In genomic region chr3:196712514-196713413, GRCh38 we compare ENCODE assay signal across 8 cellular contexts. TPM values are rescaled to one million over a fixed set of nuclear protein-coding genes. Genes with fewer than 3 reads are reported as not detected.
DNase-seq lines count a peak whose midpoint lies in the region; ATAC-seq and TF ChIP-seq lines count a peak whose summit lies in the region.

No MANE protein-coding gene starts in this region.

- peak; percentile 46 for ATAC-seq in GM21367 (IDR thresholded peaks at IDR 0.05; ENCODE audit: unreplicated experiment)

- H3K9ac ChIP-seq in HUES6 (ENCODE audit: low read length), result peak overlapping the region; percentile 63
- H3K9ac ChIP-seq in liver (ENCODE audit: low read depth in 1 of 2, low read length in 2 of 2), result peak overlapping the region; percentile 76 to 92

- H3K4me1 ChIP-seq in HUES6 (ENCODE audit: control insufficient read depth, insufficient read depth, low read length) (no peaks in the 10 kb centered on the region), liver (ENCODE audit: control insufficient read depth in 4 of 4, insufficient read depth in 4 of 4, low read length in 3 of 4) (peaks cover 4 to 18% (median 11%) of the 10 kb centered on the region in 4 donors)

- peak; percentile 37 for DNase-seq in COLO829 (ENCODE audit: low spot score)
- peak; percentile 60 for DNase-seq in T1000 (lab: John Stamatoyannopoulos, UW)
- DNase-seq in cerebellum (ENCODE audit: low spot score), result peak; percentile 80
- DNase-seq in stimulated activated CD4-positive, alpha-beta T cell treated with anti-CD3 and anti-CD28 coated beads, Interleukin-2, amount 100 ng/mL, for 24 hours, result peak; percentile 75 to 78
- DNase-seq in NCI-H82 (lab: John Stamatoyannopoulos, UW), result no peak

- H3K36me3 ChIP-seq in HUES6 (ENCODE audit: control insufficient read depth, insufficient read depth, low read length) (0 out of 2 replicates have a peak, but pooled peaks cover 4% of the 10 kb centered on the region), liver (ENCODE audit: control insufficient read depth in 4 of 4, insufficient read depth in 3 of 4, low read depth in 1 of 4, low read length in 3 of 4) (no peaks in the 10 kb centered on the region)

- 5% methylated on average over 64 of the region's 64 CpGs for WGBS in liver

- H3K9me3 ChIP-seq in HUES6 (ENCODE audit: control insufficient read depth, insufficient read depth, low read depth, low read length) (no peaks in the 10 kb centered on the region), liver (ENCODE audit: control insufficient read depth in 4 of 4, low read length in 3 of 4) (no peaks in the 10 kb centered on the region)

- no peak for TF ChIP-seq CTCF in liver (IDR thresholded peaks at IDR 0.05; ENCODE audit: low read depth, low read length, missing input control)

- H3K27ac ChIP-seq in HUES6 (ENCODE audit: low read depth, low read length), result no peak overlapping the region
- peak overlapping the region; percentile 49 to 68 for H3K27ac ChIP-seq in liver (ENCODE audit: low read depth in 1 of 2, low read length in 2 of 2)

- no peaks in the 10 kb centered on the region for H3K27me3 ChIP-seq in HUES6 (ENCODE audit: control insufficient read depth, insufficient read depth, low read length)
- H3K27me3 ChIP-seq in liver (ENCODE audit: control insufficient read depth in 4 of 4, insufficient read depth in 4 of 4, low read length in 3 of 4), result no peaks in the 10 kb centered on the region

- peak overlapping the region; percentile 72 for H3K4me3 ChIP-seq in HUES6 (ENCODE audit: low read depth, low read length)
- peak overlapping the region; percentile 71 to 98 (median 81) for H3K4me3 ChIP-seq in liver (ENCODE audit: low read depth in 1 of 3, low read length in 3 of 3)

- TF ChIP-seq RAD21 in liver (IDR thresholded peaks at IDR 0.05), result no peak

TF ChIP-seq in liver, 16 proteins besides CTCF, POLR2A, EP300 and RAD21:
- no peak for TF ChIP-seq MAX (IDR thresholded peaks at IDR 0.05)

RNA-seq across cellular contexts. Expression of gene PIGX, which starts 0.6 kb away (rescaled TPM):
- total RNA-seq in cerebellum (27.7 TPM), liver (10 to 100 TPM in 1 of 2 donors, 1 to 10 TPM in 1; 7.1 to 10.0 TPM)
- polyA plus RNA-seq in liver, result 1 to 10 TPM; 5.1 to 6.0 TPM

RNA-seq across cellular contexts. Expression of gene CEP19, which starts 0.7 kb away (rescaled TPM):
- total RNA-seq in cerebellum, result 8.0 TPM
- total RNA-seq in liver, result under 1 TPM; 0.59 to 0.79 TPM
- polyA plus RNA-seq in liver, result under 1 TPM; 0.44 to 0.75 TPM

RNA-seq across cellular contexts. Expression of gene PAK2, which starts 26.9 kb away (rescaled TPM):
- total RNA-seq in cerebellum, result 38.3 TPM
- 10 to 100 TPM; 30.4 to 44.3 TPM for total RNA-seq in liver
- polyA plus RNA-seq in liver, result 10 to 100 TPM; 16.0 to 19.4 TPM
